ENCODE assay signal across 15 cellular contexts in the genomic region with DNA sequence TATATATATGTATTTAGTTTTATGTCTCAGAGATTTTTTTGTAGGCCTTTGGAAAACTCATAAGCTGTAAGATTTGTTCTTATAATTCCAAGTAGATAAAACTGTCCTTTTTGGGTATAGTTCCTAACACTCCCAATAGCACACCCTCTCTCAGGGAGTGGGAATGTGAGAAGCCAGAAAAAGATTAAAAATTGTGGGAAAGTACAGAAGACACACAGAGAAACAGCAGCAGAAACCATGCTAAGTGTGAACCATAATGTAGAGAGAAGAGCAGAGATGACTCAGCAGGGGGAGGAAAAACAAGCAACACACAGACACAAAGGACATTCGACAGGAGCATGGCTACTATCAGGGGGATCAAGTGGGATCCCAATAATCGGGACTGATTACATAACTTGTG.
DNase-seq lines count a peak whose midpoint lies in the region; ATAC-seq and TF ChIP-seq lines count a peak whose summit lies in the region.
"Had no signal": no experiment of that assay in that cellular context is flagged by ENCODE, and none has a peak within 500 bp of the region (broad histone marks: within the 10 kb centered on the region; RNA-seq: fewer than 3 reads in every experiment).

No MANE protein-coding gene starts in this region.

- no peak overlapping the region for H3K27ac ChIP-seq in IMR-90 (ENCODE audit: insufficient read depth, low read length)
- peak overlapping the region; percentile 43 for H3K27ac ChIP-seq in cingulate gyrus (ENCODE audit: low read depth, low read length)
- H3K27ac ChIP-seq in mesenchymal stem cell (ENCODE audit: low read length, poor library complexity, severe bottlenecking) = no peak overlapping the region
- peak overlapping the region; percentile 42 for H3K27ac ChIP-seq in temporal lobe (ENCODE audit: low read depth, low read length)

- H2AK9ac ChIP-seq in IMR-90 (replicated peaks; ENCODE audit: low read depth, low read length, poor library complexity) = no peak overlapping the region

- H4K5ac ChIP-seq in IMR-90 (ENCODE audit: low read depth, low read length) = no peak overlapping the region

- H3K18ac ChIP-seq in IMR-90 (ENCODE audit: low read depth, low read length) (no peak overlapping the region), mesenchymal stem cell (ENCODE audit: low read depth in 1 of 2, low read length in 2 of 2) (peak overlapping the region in 1 of 2 experiments; percentile 68)

- POLR2A ChIA-PET in IMR-90 (lab: Charles Lee; ENCODE audit: unreplicated experiment) = no interaction called here

- no peak overlapping the region for H4K8ac ChIP-seq in IMR-90 (ENCODE audit: low read depth in 2 of 2, low read length in 2 of 2)
- no peak overlapping the region for H4K8ac ChIP-seq in mesenchymal stem cell (ENCODE audit: low read length)

- H3K9ac ChIP-seq in IMR-90 (ENCODE audit: low read depth, low read length) (no peak overlapping the region), mesenchymal stem cell (ENCODE audit: low read length) (no peak overlapping the region)

- H3K14ac ChIP-seq in IMR-90 (replicated peaks; ENCODE audit: low read depth, low read length) (no peak overlapping the region), mesenchymal stem cell (ENCODE audit: low read length in 2 of 2) (no peak overlapping the region)

- H3K79me1 ChIP-seq in IMR-90 (ENCODE audit: low read depth in 1 of 2, low read length in 2 of 2) (peaks cover 5 to 9% of the 10 kb centered on the region in 2 experiments; a peak in 1 of 4 replicates), mesenchymal stem cell (replicated peaks; ENCODE audit: low read length, poor library complexity, severe bottlenecking) (no peaks in the 10 kb centered on the region)

- H3K27me3 ChIP-seq in IMR-90 (ENCODE audit: control insufficient read depth, insufficient read depth, low read length) = no peaks in the 10 kb centered on the region
- H3K27me3 ChIP-seq in mesenchymal stem cell (ENCODE audit: control insufficient read depth in 1 of 2, insufficient read depth in 1 of 2, low read length in 2 of 2) = no peaks in the 10 kb centered on the region

- 100% methylated on average over 1 of the region's 2 CpGs; no CpG with 5 or more reads in 1 of the 2 experiments for WGBS in IMR-90 (ENCODE audit: extremely low coverage in 2 of 2, insufficient read length in 1 of 2), 2 experiments
- 90% methylated on average over 2 of the region's 2 CpGs for WGBS in mesenchymal stem cell

- ATAC-seq in IMR-90 (ENCODE audit: low read depth) = no peak
- ATAC-seq: CD8-positive, alpha-beta T cell had no signal

- intact Hi-C loops in IMR-90 (cut with micrococcal nuclease) = no loop called here

- no peaks in the 10 kb centered on the region for H3K36me3 ChIP-seq in IMR-90 (ENCODE audit: control insufficient read depth, insufficient read depth, low read length)
- H3K36me3 ChIP-seq in mesenchymal stem cell (ENCODE audit: control insufficient read depth in 1 of 2, insufficient read depth in 2 of 2, low read depth in 1 of 2, low read length in 2 of 2) = no peaks in the 10 kb centered on the region

- H3K9me1 ChIP-seq in IMR-90 (ENCODE audit: insufficient read depth, low read length) = no peaks in the 10 kb centered on the region

- dilution Hi-C loops in IMR-90 (cut with HindIII; ENCODE audit: low sequenced_read_pairs, unreplicated experiment) = no loop called here

- H3K4ac ChIP-seq in IMR-90 (ENCODE audit: low read depth, low read length) = no peak overlapping the region
- no peak overlapping the region for H3K4ac ChIP-seq in mesenchymal stem cell (ENCODE audit: low read depth in 1 of 2, low read length in 2 of 2)

- H2BK120ac ChIP-seq in IMR-90 (ENCODE audit: low read depth, low read length) = no peak overlapping the region
- no peak overlapping the region for H2BK120ac ChIP-seq in mesenchymal stem cell (ENCODE audit: low read depth, low read length)

- H3K23ac ChIP-seq in IMR-90 (ENCODE audit: low read depth, low read length) = no peak overlapping the region
- no peak overlapping the region for H3K23ac ChIP-seq in mesenchymal stem cell (ENCODE audit: low read length in 2 of 2)

- H3K56ac ChIP-seq in IMR-90 (ENCODE audit: extremely low read depth, insufficient read depth, low read length) = no peak overlapping the region

- no TSS peak for BruUV-seq in IMR-90 (replicated peaks; lab: Mats Ljungman, UMichigan)

- H3K4me1 ChIP-seq in IMR-90 (ENCODE audit: control insufficient read depth, insufficient read depth, low read length) = no peaks in the 10 kb centered on the region
- peaks cover 3% of the 10 kb centered on the region for H3K4me1 ChIP-seq in mesenchymal stem cell (ENCODE audit: control insufficient read depth, insufficient read depth, low read depth, low read length)

- H4K20me1 ChIP-seq in IMR-90 (ENCODE audit: insufficient read depth, low read length) = no peaks in the 10 kb centered on the region

- H2BK20ac ChIP-seq in IMR-90 (ENCODE audit: low read depth, low read length) = no peak overlapping the region

- H4K91ac ChIP-seq in IMR-90 (ENCODE audit: insufficient read depth, low read depth, low read length) = no peak overlapping the region
- no peak overlapping the region for H4K91ac ChIP-seq in mesenchymal stem cell (ENCODE audit: low read length)

- no peak for TF ChIP-seq RAD21 in IMR-90 (IDR thresholded peaks at IDR 0.05; ENCODE audit: low read length)

- TF ChIP-seq POLR2A in IMR-90 (IDR thresholded peaks at IDR 0.05; ENCODE audit: low read depth, low read length) = no peak

- no peaks in the 10 kb centered on the region for H3K9me3 ChIP-seq in IMR-90 (ENCODE audit: control insufficient read depth, insufficient read depth, low read length)
- no peaks in the 10 kb centered on the region for H3K9me3 ChIP-seq in mesenchymal stem cell (ENCODE audit: control insufficient read depth, low read length)

- H2BK12ac ChIP-seq in mesenchymal stem cell (ENCODE audit: low read length in 2 of 2) = no peak overlapping the region

- H3K4me3 ChIP-seq in IMR-90 (ENCODE audit: insufficient read depth, low read depth, low read length) (no peak overlapping the region), mesenchymal stem cell (ENCODE audit: insufficient read depth in 1 of 2, low read depth in 1 of 2, low read length in 2 of 2) (no peak overlapping the region)

- no peak overlapping the region for H2BK15ac ChIP-seq in IMR-90 (ENCODE audit: low read depth, low read length)
- H2BK15ac ChIP-seq in mesenchymal stem cell (ENCODE audit: low read depth, poor library complexity, severe bottlenecking) = no peak overlapping the region

- H2BK5ac ChIP-seq in IMR-90 (ENCODE audit: low read depth, low read length, poor library complexity, severe bottlenecking) (no peak overlapping the region), mesenchymal stem cell (ENCODE audit: low read depth, low read length, poor library complexity, severe bottlenecking) (no peak overlapping the region)

- in situ Hi-C loops in IMR-90 (cut with MboI; ENCODE audit: low sequenced_read_pairs) = no loop called here

- no peak overlapping the region for H2AK5ac ChIP-seq in IMR-90 (ENCODE audit: low read depth, low read length)
- H2AK5ac ChIP-seq in mesenchymal stem cell (ENCODE audit: low read length, severe bottlenecking) = no peak overlapping the region

- H2AFZ ChIP-seq in IMR-90 (replicated peaks; ENCODE audit: low read length, poor library complexity) (no peak overlapping the region), mesenchymal stem cell (ENCODE audit: low read depth, low read length) (no peak overlapping the region)

- H3K4me2 ChIP-seq in IMR-90 (ENCODE audit: low read depth, low read length) (no peak overlapping the region), mesenchymal stem cell (ENCODE audit: low read length, poor library complexity, severe bottlenecking) (no peak overlapping the region)

- no peak for TF ChIP-seq CTCF in IMR-90 (conservative IDR thresholded peaks at IDR 0.05; ENCODE audit: low read depth, low read length)

- CTCF ChIA-PET in IMR-90 (lab: Yijun Ruan, JAX) = no interaction called here

- DNase-seq in IMR-90 = peak; percentile 36
- peak; percentile 5 for DNase-seq in mesenchymal stem cell
- no peak for DNase-seq in foreskin melanocyte
- DNase-seq in activated naive CD4-positive, alpha-beta T cell (lab: John Stamatoyannopoulos, UW) = no peak
- DNase-seq in middle frontal gyrus (ENCODE audit: extremely low spot score, low spot score) = no peak
- DNase-seq: CD8-positive, alpha-beta T cell; EL; H9; Kasumi-1; NCI-H187 treated with DMSO at 0.1 percent for 48 hours; NCI-H2171; NCI-H446 treated with DMSO at 0.1 percent for 48 hours; SIG-M5 had no signal

TF ChIP-seq in IMR-90, 13 proteins besides CTCF, POLR2A, EP300 and RAD21:
- TF ChIP-seq BHLHE40 (IDR thresholded peaks at IDR 0.05; ENCODE audit: low read depth, low read length) = no peak
- TF ChIP-seq NFE2L2 (IDR thresholded peaks at IDR 0.05; ENCODE audit: low read depth, low read length) = 0 out of 2 replicates have a peak, but pooled peaks have one; percentile 18
- no peak for TF ChIP-seq RCOR1 (IDR thresholded peaks at IDR 0.05; ENCODE audit: insufficient replicate concordance, low read length)

Comparison
In these comparisons a context has a peak if more than half of its experiments do, and no peak if none do; other contexts are left out.
1. DNase-seq: peak in IMR-90 (single experiment) and mesenchymal stem cell (single experiment); none in foreskin melanocyte (single experiment), activated naive CD4-positive, alpha-beta T cell (0 of 4) and middle frontal gyrus (single experiment).
2. H3K27ac ChIP-seq: peak in cingulate gyrus (single experiment) and temporal lobe (single experiment); none in IMR-90 (single experiment) and mesenchymal stem cell (single experiment).